8 cellular contexts compared by ENCODE assay signal in genomic region chr14:102046337-102047278, GRCh38. TPM values are rescaled to one million over a fixed set of nuclear protein-coding genes. Genes with fewer than 3 reads are reported as not detected.
DNase-seq lines count a peak whose midpoint lies in the region; ATAC-seq lines count a peak whose summit lies in the region.

No MANE protein-coding gene starts in this region.

- peak; percentile 88 for ATAC-seq in Right ventricle myocardium superior (ENCODE audit: poor library complexity)
- ATAC-seq in HG03442 (IDR thresholded peaks at IDR 0.05; ENCODE audit: unreplicated experiment), result no peak

- DNase-seq in activated CD4-positive, alpha-beta T cell treated with anti-CD3 and anti-CD28 coated beads for 48 hours, result peak; percentile 32
- DNase-seq in activated CD4-positive, alpha-beta T cell treated with anti-CD3 and anti-CD28 coated beads for 4 hours, result no peak
- DNase-seq in NCI-H2081 treated with DMSO at 0.1 percent for 48 hours (lab: John Stamatoyannopoulos, UW) (peak; percentile 43), Right ventricle myocardium superior (peak; percentile 89), pons (ENCODE audit: low spot score) (peak; percentile 68), KG1 (lab: John Stamatoyannopoulos, UW) (no peak)
- DNase-seq in activated T-cell treated with anti-CD3 and anti-CD28 coated beads, Interleukin-2, amount 50 U/mL, for 24 hours, result peak; percentile 36

- H3K27ac Mint-ChIP-seq in activated T-cell treated with anti-CD3 and anti-CD28 coated beads, Interleukin-2, amount 50 U/mL, for 24 hours, result peak overlapping the region; percentile 53

- intact Hi-C loops in Right ventricle myocardium superior (cut with DNase I), result loop anchor here (5.0 kb wide), 1 partner anchor 51 kb away; no protein-coding TSS in a partner anchor

- H3K4me1 Mint-ChIP-seq in activated T-cell treated with anti-CD3 and anti-CD28 coated beads, Interleukin-2, amount 50 U/mL, for 24 hours (ENCODE audit: low read depth), result no peaks in the 10 kb centered on the region

- H3K4me3 Mint-ChIP-seq in activated T-cell treated with anti-CD3 and anti-CD28 coated beads, Interleukin-2, amount 50 U/mL, for 24 hours, result no peak overlapping the region

- no peaks in the 10 kb centered on the region for H3K9me3 Mint-ChIP-seq in activated T-cell treated with anti-CD3 and anti-CD28 coated beads, Interleukin-2, amount 50 U/mL, for 24 hours

- no peaks in the 10 kb centered on the region for H3K27me3 Mint-ChIP-seq in activated T-cell treated with anti-CD3 and anti-CD28 coated beads, Interleukin-2, amount 50 U/mL, for 24 hours

- peaks cover 94% of the 10 kb centered on the region for H3K36me3 Mint-ChIP-seq in activated T-cell treated with anti-CD3 and anti-CD28 coated beads, Interleukin-2, amount 50 U/mL, for 24 hours (ENCODE audit: low read depth)

RNA-seq across cellular contexts. Expression of gene HSP90AA1, which starts 40.2 kb away (rescaled TPM):
- total RNA-seq in Right ventricle myocardium superior, result 483 TPM

Comparison
In these comparisons a context has a peak if more than half of its experiments do, and no peak if none do; other contexts are left out.
1. DNase-seq: peak in activated CD4-positive, alpha-beta T cell treated with anti-CD3 and anti-CD28 coated beads for 48 hours (single experiment), NCI-H2081 treated with DMSO at 0.1 percent for 48 hours (single experiment), activated T-cell treated with anti-CD3 and anti-CD28 coated beads, Interleukin-2, amount 50 U/mL, for 24 hours (single experiment), Right ventricle myocardium superior (single experiment) and pons (single experiment); none in activated CD4-positive, alpha-beta T cell treated with anti-CD3 and anti-CD28 coated beads for 4 hours (0 of 2) and KG1 (single experiment).